9 cellular contexts compared by ENCODE assay signal in the genomic region with DNA sequence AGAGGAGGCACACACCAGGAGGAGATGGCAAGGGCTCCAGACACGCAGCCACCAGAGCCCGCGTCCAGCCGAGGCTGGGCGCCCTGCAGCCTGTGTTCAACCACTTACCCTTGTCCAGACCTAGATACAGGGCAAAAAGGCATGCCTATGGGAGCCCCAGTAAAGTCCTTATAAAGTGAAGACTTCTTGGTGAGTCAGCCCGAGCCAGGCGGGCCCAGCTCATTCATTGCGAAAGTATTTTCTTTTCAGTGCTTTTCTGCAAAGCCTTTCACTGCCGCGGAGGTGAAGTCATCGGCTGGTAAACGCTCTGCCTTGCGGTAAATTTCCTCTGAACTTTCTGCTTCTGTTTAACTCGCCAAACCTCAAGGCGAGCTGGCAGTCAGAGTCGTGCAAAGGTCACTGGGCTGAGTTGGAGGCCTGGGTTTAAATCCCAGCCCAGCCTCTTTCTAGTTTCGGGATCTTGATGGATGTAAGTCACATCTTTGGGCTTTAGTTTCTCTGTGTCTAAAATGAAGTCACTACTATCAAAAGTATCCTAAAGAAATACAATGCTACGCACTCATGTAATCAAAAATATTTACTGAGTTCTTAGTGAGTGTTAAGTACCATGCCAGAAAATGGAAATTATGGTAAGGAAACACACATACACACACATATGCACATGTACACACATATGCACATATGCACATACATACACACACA. TPM values are rescaled to one million over a fixed set of nuclear protein-coding genes. Genes with fewer than 3 reads are reported as not detected.
DNase-seq lines count a peak whose midpoint lies in the region; ATAC-seq, FAIRE-seq and TF ChIP-seq lines count a peak whose summit lies in the region.
"Had no signal": no experiment of that assay in that cellular context is flagged by ENCODE, and none has a peak within 500 bp of the region (broad histone marks: within the 10 kb centered on the region; RNA-seq: fewer than 3 reads in every experiment).

No MANE protein-coding gene starts in this region.

- no peak overlapping the region for H3K4me3 ChIP-seq in retinal pigment epithelial cell (ENCODE audit: low read length)

- ATAC-seq in GM21529 (IDR thresholded peaks at IDR 0.05; ENCODE audit: unreplicated experiment) (peak; percentile 63), GM19035 (IDR thresholded peaks at IDR 0.05; ENCODE audit: unreplicated experiment) (no peak), HG03159 (IDR thresholded peaks at IDR 0.05; ENCODE audit: unreplicated experiment) (no peak)

- H3K4me3 Mint-ChIP-seq in endothelial cell (ENCODE audit: unreplicated experiment): no peak overlapping the region

- H3K9me3 Mint-ChIP-seq in endothelial cell (ENCODE audit: unreplicated experiment): no peaks in the 10 kb centered on the region

- peaks cover 2% of the 10 kb centered on the region for H3K27me3 Mint-ChIP-seq in endothelial cell (ENCODE audit: unreplicated experiment)

- H3K36me3 Mint-ChIP-seq in endothelial cell (ENCODE audit: low read depth, unreplicated experiment): no peaks in the 10 kb centered on the region

- H3K4me1 Mint-ChIP-seq in endothelial cell (ENCODE audit: unreplicated experiment): peaks cover 14% of the 10 kb centered on the region

- DNase-seq in RCC 7860 (ENCODE audit: low spot score): peak; percentile 99
- peak; percentile 68 for DNase-seq in activated T-helper 9 cell treated with anti-CD3 and anti-CD28 coated beads, Interleukin-2, amount 50 U/mL, for 16 hours (ENCODE audit: low read depth)
- peak; percentile 76 for DNase-seq in glomerular endothelial cell (ENCODE audit: extremely low read depth, low read depth, low spot score)
- DNase-seq in retinal pigment epithelial cell (ENCODE audit: low read depth): peak; percentile 97
- DNase-seq in endothelial cell (ENCODE audit: low spot score): no peak

- peak; percentile 99 for FAIRE-seq in RCC 7860 (lab: Jason Lieb, UNC)
- FAIRE-seq: frontal cortex had no signal

- no peak overlapping the region for H3K27ac Mint-ChIP-seq in endothelial cell (ENCODE audit: unreplicated experiment)

- TF ChIP-seq CTCF in retinal pigment epithelial cell (conservative IDR thresholded peaks at IDR 0.05; ENCODE audit: low read depth, low read length) (no peak), endothelial cell (IDR thresholded peaks at IDR 0.05; ENCODE audit: unreplicated experiment) (no peak)

RNA-seq across cellular contexts. Expression of a gene that starts 54.7 kb away (rescaled TPM):
- total RNA-seq in glomerular endothelial cell (34.4 and 36.6 TPM in 2 replicates), endothelial cell (ENCODE audit: unreplicated experiment) (16.7 TPM)
